18 cellular contexts compared by ENCODE assay signal in genomic region chr2:219515874-219516629, GRCh38. TPM values are rescaled to one million over a fixed set of nuclear protein-coding genes. Genes with fewer than 3 reads are reported as not detected.
A peak's percentile ranks its signal among the peaks of the same experiment; 100 is the strongest.
DNase-seq lines count a peak whose midpoint lies in the region; ATAC-seq, FAIRE-seq and TF ChIP-seq lines count a peak whose summit lies in the region.
"Had no signal": no experiment of that assay in that cellular context is flagged by ENCODE, and none has a peak within 500 bp of the region (broad histone marks: within the 10 kb centered on the region; RNA-seq: fewer than 3 reads in every experiment).

No MANE protein-coding gene starts in this region.

- intact Hi-C loops in K562 (cut with micrococcal nuclease) = no loop called here

- peak overlapping the region; percentile 98 for H3K4me2 ChIP-seq in BLaER1
- H3K4me2 ChIP-seq in K562 (ENCODE audit: insufficient read depth, low read length) = peak overlapping the region; percentile 78

- H3K9me1 ChIP-seq in K562 (ENCODE audit: control insufficient read depth, insufficient read depth, low read length) = peaks cover 3% of the 10 kb centered on the region

- TF ChIP-seq CTCF in K562 (IDR thresholded peaks at IDR 0.05 in 2 of 3, conservative IDR thresholded peaks at IDR 0.05 in 1 of 3; ENCODE audit: insufficient read depth in 2 of 3, low read depth in 1 of 3, low read length in 3 of 3) (no peak), nephron (IDR thresholded peaks at IDR 0.05; ENCODE audit: unreplicated experiment in 3 of 3) (no peak), brain microvascular endothelial cell (IDR thresholded peaks at IDR 0.05; ENCODE audit: low read depth, low read length, missing control alignments) (no peak)

- peaks cover 63 to 89% of the 10 kb centered on the region in 2 donors for H3K27me3 Mint-ChIP-seq in CD8-positive, alpha-beta memory T cell
- H3K27me3 Mint-ChIP-seq in nephron (ENCODE audit: low read depth) = peaks cover 70% of the 10 kb centered on the region

- no peak for TF ChIP-seq EP300 in K562 (IDR thresholded peaks at IDR 0.05; ENCODE audit: low read length)

- H3K36me3 Mint-ChIP-seq in CD8-positive, alpha-beta memory T cell = peaks cover 0 to 4% (median 0%) of the 10 kb centered on the region in 3 donors
- H3K36me3 Mint-ChIP-seq in nephron (ENCODE audit: low read depth) = no peaks in the 10 kb centered on the region

- H4K20me1 ChIP-seq in BLaER1 = no peaks in the 10 kb centered on the region
- H4K20me1 ChIP-seq in K562 (replicated peaks; ENCODE audit: control insufficient read depth, insufficient read depth, low read length) = no peaks in the 10 kb centered on the region

- H3K9me3 ChIP-seq in BLaER1 = no peaks in the 10 kb centered on the region
- H3K9me3 ChIP-seq in CD8-positive, alpha-beta memory T cell (ENCODE audit: low read length) = no peaks in the 10 kb centered on the region
- no peaks in the 10 kb centered on the region for H3K9me3 ChIP-seq in K562 (replicated peaks; ENCODE audit: control insufficient read depth, insufficient read depth, low read depth, low read length)
- H3K9me3 ChIP-seq: MG63 had no signal

- peaks cover 67% of the 10 kb centered on the region for H3K79me2 ChIP-seq in K562 (ENCODE audit: control insufficient read depth, insufficient read depth, low read length)

- H3K27me3 ChIP-seq in BLaER1 = peaks cover 2% of the 10 kb centered on the region; the same call in 1 of the 2 replicates
- H3K27me3 ChIP-seq in CD8-positive, alpha-beta memory T cell (ENCODE audit: insufficient read depth, low read length, poor library complexity, severe bottlenecking) = peaks cover 12% of the 10 kb centered on the region
- H3K27me3 ChIP-seq in K562 (ENCODE audit: control insufficient read depth in 2 of 2, insufficient read depth in 2 of 2, low read length in 2 of 2) = no peaks in the 10 kb centered on the region
- H3K27me3 ChIP-seq in brain microvascular endothelial cell (replicated peaks) = peaks cover 62% of the 10 kb centered on the region

- no peak for DNase-seq in CD8-positive, alpha-beta memory T cell
- DNase-seq in K562 (ENCODE audit: extremely low read depth in 1 of 4, low spot score in 3 of 4) (no peak), brain microvascular endothelial cell (no peak)
- DNase-seq in stimulated activated CD4-positive, alpha-beta T cell treated with anti-CD3 and anti-CD28 coated beads, Interleukin-2, amount 100 ng/mL, for 48 hours = no peak
- DNase-seq: Karpas-422, MG63, NCI-H1092, NCI-H146, NCI-H510A treated with DMSO at 0.1 percent for 48 hours, SHP77 treated with DMSO at 0.1 percent for 48 hours, T-helper 1 cell had no signal

- TF ChIP-seq POLR2A in K562 (conservative IDR thresholded peaks at IDR 0.05) = no peak

- H3K4me1 ChIP-seq in BLaER1 = peaks cover 85% of the 10 kb centered on the region
- H3K4me1 ChIP-seq in CD8-positive, alpha-beta memory T cell (ENCODE audit: insufficient read depth, low read length) = no peaks in the 10 kb centered on the region
- H3K4me1 ChIP-seq in K562 (replicated peaks in 1 of 2; ENCODE audit: control insufficient read depth in 2 of 2, insufficient read depth in 2 of 2, low read length in 2 of 2) = peaks cover 73 to 91% of the 10 kb centered on the region in 2 experiments

- peaks cover 9 to 26% (median 10%) of the 10 kb centered on the region in 3 donors for H3K4me1 Mint-ChIP-seq in CD8-positive, alpha-beta memory T cell
- H3K4me1 Mint-ChIP-seq in nephron = peaks cover 71% of the 10 kb centered on the region

- peak; percentile 52 for FAIRE-seq in K562 (lab: Jason Lieb, UNC)
- FAIRE-seq: H54 had no signal

- TF ChIP-seq RAD21 in K562 (CRISPR knock-in tag; conservative IDR thresholded peaks at IDR 0.05 in 1 of 2, IDR thresholded peaks at IDR 0.05 in 1 of 2) = no peak; a peak in 1 of 4 replicates

- H3K36me3 ChIP-seq in BLaER1 (no peaks in the 10 kb centered on the region), K562 (ENCODE audit: control insufficient read depth, insufficient read depth, low read length) (peaks cover 16% of the 10 kb centered on the region; the same call in 2 of the 3 replicates), brain microvascular endothelial cell (replicated peaks) (no peaks in the 10 kb centered on the region)
- H3K36me3 ChIP-seq in CD8-positive, alpha-beta memory T cell (ENCODE audit: insufficient read depth, low read length) = no peaks in the 10 kb centered on the region
- H3K36me3 ChIP-seq: MG63 had no signal

- H3K27ac ChIP-seq in BLaER1 = no peak overlapping the region
- peak overlapping the region; percentile 47 for H3K27ac ChIP-seq in CD8-positive, alpha-beta memory T cell (ENCODE audit: low read depth, low read length)
- no peak overlapping the region; the same call in 1 of the 3 replicates for H3K27ac ChIP-seq in K562 (ENCODE audit: extremely low read depth, low read depth, low read length)
- H3K27ac ChIP-seq in brain microvascular endothelial cell = no peak overlapping the region

- WGBS in K562 (ENCODE audit: insufficient coverage, low coverage, missing lambda C conversion rate) = 28% methylated on average over 10 of the region's 17 CpGs

- no peak overlapping the region for H2AFZ ChIP-seq in K562 (ENCODE audit: low read depth, low read length)

- ATAC-seq in K562 (no peak), GM18517 (IDR thresholded peaks at IDR 0.05; ENCODE audit: unreplicated experiment) (no peak)
- ATAC-seq: SK-N-SH treated with all-trans-retinoic acid at 6 μM for 48 hours had no signal

- peak overlapping the region in 1 of 8 donors; percentile 48 for H3K27ac Mint-ChIP-seq in CD8-positive, alpha-beta memory T cell
- H3K27ac Mint-ChIP-seq in nephron = no peak overlapping the region

- no peak overlapping the region for H3K4me3 Mint-ChIP-seq in CD8-positive, alpha-beta memory T cell
- peak overlapping the region in 2 of 3 experiments; percentile 1 to 47 for H3K4me3 Mint-ChIP-seq in nephron

- BruUV-seq in K562 (replicated peaks; lab: Mats Ljungman, UMichigan) = no TSS peak

- CTCF ChIA-PET in CD8-positive, alpha-beta memory T cell (lab: Charles Lee) = no interaction called here
- CTCF ChIA-PET in K562 (lab: Yijun Ruan, JAX; ENCODE audit: low intra/inter-chr PET ratio) = no interaction called here

- H3K9ac ChIP-seq in BLaER1 (no peak overlapping the region), K562 (ENCODE audit: insufficient read depth in 1 of 2, low read depth in 2 of 2, low read length in 2 of 2) (peak overlapping the region; percentile 44 to 85)

- in situ Hi-C loops in K562 (cut with MboI) = no loop called here
- in situ Hi-C loops in brain microvascular endothelial cell (cut with HindIII; ENCODE audit: low pct_ligation_motif_present, low sequenced_read_pairs) = no loop called here

- POLR2A ChIA-PET in CD8-positive, alpha-beta memory T cell (lab: Charles Lee) = no interaction called here
- POLR2A ChIA-PET in K562 (lab: Yijun Ruan, JAX) = interaction anchor here (1.4 to 3.0 kb wide), 2 partner anchors 16 to 17 kb away, joined by 4 to 20 read pairs; partner anchors contain the start of gene GMPPA

- H3K9me3 Mint-ChIP-seq in CD8-positive, alpha-beta memory T cell = peaks cover 0 to 2% (median 0%) of the 10 kb centered on the region in 5 donors
- no peaks in the 10 kb centered on the region for H3K9me3 Mint-ChIP-seq in nephron

- no peak overlapping the region for H3K4me3 ChIP-seq in BLaER1
- no peak overlapping the region for H3K4me3 ChIP-seq in CD8-positive, alpha-beta memory T cell (ENCODE audit: low read length)
- peak overlapping the region; percentile 38 for H3K4me3 ChIP-seq in K562
- H3K4me3 ChIP-seq in brain microvascular endothelial cell (ENCODE audit: low read depth, low read length) = no peak overlapping the region
- H3K4me3 ChIP-seq: MG63 had no signal

RNA-seq across cellular contexts. Expression of gene ASIC4, which starts 1.8 kb away (rescaled TPM):
- not detected for total RNA-seq in CD8-positive, alpha-beta memory T cell
- not detected for polyA plus RNA-seq in CD8-positive, alpha-beta memory T cell
- 14.4 and 30.7 TPM in 2 replicates for total RNA-seq in K562 (2011; cell fraction: chromatin; rRNA removed; ENCODE audit: low replicate concordance)
- total RNA-seq in K562 (2011; cell fraction: nucleolus; rRNA removed) = 21.7 and 26.1 TPM in 2 replicates
- total RNA-seq in K562 (2011; cell fraction: nucleoplasm; rRNA removed) = 15.1 and 18.3 TPM in 2 replicates
- total RNA-seq in K562 (2014; rRNA removed) (17.7 and 24.8 TPM in 2 replicates), K562 (2014; rRNA removed; fragmentation: Illumina TruSeq; extraction: Trizol) (2.3 and 3.8 TPM in 2 replicates), K562 (2015; rRNA removed; fragmentation: Illumina TruSeq; extraction: Trizol) (9.6 and 9.8 TPM in 2 replicates), K562 (2021) (13.5 and 14.7 TPM in 2 replicates)
- polyA plus RNA-seq in K562 (2011; rRNA removed) (2.5 and 8.6 TPM in 2 replicates), K562 (2014; fragmentation: Illumina TruSeq; extraction: Trizol) (4.8 and 5.0 TPM in 2 replicates), K562 (2014; fragmentation: Nextera tagmentation; extraction: Ambion mirVana) (under 1 TPM; 0.07 to 0.08 TPM), K562 (2014; rRNA removed) (19.0 and 19.2 TPM in 2 replicates)
- polyA plus RNA-seq in K562 (2011; cell fraction: cytosol; rRNA removed) = 4.7 and 5.7 TPM in 2 replicates
- polyA plus RNA-seq in K562 (2011; cell fraction: nucleus; rRNA removed) = 48.9 and 62.7 TPM in 2 replicates
- polyA plus RNA-seq in K562 (2012) = 15.2 and 19.8 TPM in 2 replicates
- 2.5 and 4.5 TPM in 2 replicates for polyA minus RNA-seq in K562 (2011; rRNA and poly(A)+ RNA removed)
- 2.6 and 8.5 TPM in 2 replicates for polyA minus RNA-seq in K562 (2011; cell fraction: cytosol; rRNA and poly(A)+ RNA removed)
- 13.9 and 26.5 TPM in 2 replicates for polyA minus RNA-seq in K562 (2011; cell fraction: nucleus; rRNA and poly(A)+ RNA removed)
- total RNA-seq: RPMI7951 had no signal
- polyA plus RNA-seq: AG04450 had no signal

RNA-seq across cellular contexts. Expression of gene GMPPA, which starts 17.4 kb away (rescaled TPM):
- total RNA-seq in CD8-positive, alpha-beta memory T cell = 10 to 100 TPM; 36.9 to 37.1 TPM
- 32.5 TPM for polyA plus RNA-seq in CD8-positive, alpha-beta memory T cell
- 76.3 and 182 TPM in 2 replicates for total RNA-seq in K562 (2011; cell fraction: chromatin; rRNA removed; ENCODE audit: low replicate concordance)
- total RNA-seq in K562 (2011; cell fraction: nucleolus; rRNA removed) = 113 and 116 TPM in 2 replicates
- 78.7 and 92.4 TPM in 2 replicates for total RNA-seq in K562 (2011; cell fraction: nucleoplasm; rRNA removed)
- total RNA-seq in K562 (2014; rRNA removed) (66.7 and 93.8 TPM in 2 replicates), K562 (2014; rRNA removed; fragmentation: Illumina TruSeq; extraction: Trizol) (38.5 and 47.9 TPM in 2 replicates), K562 (2015; rRNA removed; fragmentation: Illumina TruSeq; extraction: Trizol) (59.6 and 65.4 TPM in 2 replicates), K562 (2021) (69.7 and 71.3 TPM in 2 replicates)
- polyA plus RNA-seq in K562 (2011; rRNA removed) (101 and 108 TPM in 2 replicates), K562 (2014; fragmentation: Illumina TruSeq; extraction: Trizol) (82.1 and 90.5 TPM in 2 replicates), K562 (2014; fragmentation: Nextera tagmentation; extraction: Ambion mirVana) (10 to 100 TPM in 1 of 2 experiments, 1 to 10 TPM in 1; 7.0 to 24.7 TPM), K562 (2014; rRNA removed) (71.2 and 75.4 TPM in 2 replicates)
- 152 and 203 TPM in 2 replicates for polyA plus RNA-seq in K562 (2011; cell fraction: cytosol; rRNA removed)
- 219 and 235 TPM in 2 replicates for polyA plus RNA-seq in K562 (2011; cell fraction: nucleus; rRNA removed)
- polyA plus RNA-seq in K562 (2012) = 99.0 and 134 TPM in 2 replicates
- 73.2 and 103 TPM in 2 replicates for polyA minus RNA-seq in K562 (2011; rRNA and poly(A)+ RNA removed)
- 47.8 and 64.1 TPM in 2 replicates for polyA minus RNA-seq in K562 (2011; cell fraction: cytosol; rRNA and poly(A)+ RNA removed)
- 38.2 and 59.0 TPM in 2 replicates for polyA minus RNA-seq in K562 (2011; cell fraction: nucleus; rRNA and poly(A)+ RNA removed)

RNA-seq across cellular contexts. Expression of gene CHPF, which starts 27.6 kb away (rescaled TPM):
- total RNA-seq in CD8-positive, alpha-beta memory T cell = 10 to 100 TPM; 32.9 to 36.5 TPM
- polyA plus RNA-seq in CD8-positive, alpha-beta memory T cell = 8.7 TPM
- 9.1 and 46.2 TPM in 2 replicates for total RNA-seq in K562 (2011; cell fraction: chromatin; rRNA removed; ENCODE audit: low replicate concordance)
- 74.1 and 96.4 TPM in 2 replicates for total RNA-seq in K562 (2011; cell fraction: nucleolus; rRNA removed)
- total RNA-seq in K562 (2011; cell fraction: nucleoplasm; rRNA removed) = 36.0 and 36.5 TPM in 2 replicates
- total RNA-seq in K562 (2014; rRNA removed) (57.2 and 67.6 TPM in 2 replicates), K562 (2014; rRNA removed; fragmentation: Illumina TruSeq; extraction: Trizol) (1.5 and 2.0 TPM in 2 replicates), K562 (2015; rRNA removed; fragmentation: Illumina TruSeq; extraction: Trizol) (7.9 and 9.0 TPM in 2 replicates), K562 (2021) (40.1 and 41.1 TPM in 2 replicates)
- polyA plus RNA-seq in K562 (2011; rRNA removed) (9.9 and 14.8 TPM in 2 replicates), K562 (2014; fragmentation: Illumina TruSeq; extraction: Trizol) (2.6 and 11.5 TPM in 2 replicates), K562 (2014; fragmentation: Nextera tagmentation; extraction: Ambion mirVana) (under 1 TPM; 0.15 to 0.35 TPM), K562 (2014; rRNA removed) (31.8 and 32.1 TPM in 2 replicates)
- polyA plus RNA-seq in K562 (2011; cell fraction: cytosol; rRNA removed) = 22.8 and 80.8 TPM in 2 replicates
- 25.6 and 44.2 TPM in 2 replicates for polyA plus RNA-seq in K562 (2011; cell fraction: nucleus; rRNA removed)
- polyA plus RNA-seq in K562 (2012) = 22.4 and 47.7 TPM in 2 replicates
- polyA minus RNA-seq in K562 (2011; rRNA and poly(A)+ RNA removed) = 3.4 and 5.3 TPM in 2 replicates
- 25.0 and 30.2 TPM in 2 replicates for polyA minus RNA-seq in K562 (2011; cell fraction: cytosol; rRNA and poly(A)+ RNA removed)
- polyA minus RNA-seq in K562 (2011; cell fraction: nucleus; rRNA and poly(A)+ RNA removed) = 24.2 and 27.0 TPM in 2 replicates

RNA-seq across cellular contexts. Expression of gene TMEM198, which starts 27.8 kb away (rescaled TPM):
- total RNA-seq in CD8-positive, alpha-beta memory T cell = 1 to 10 TPM; 5.2 to 6.0 TPM
- polyA plus RNA-seq in CD8-positive, alpha-beta memory T cell = not detected
- 1.3 and 5.0 TPM in 2 replicates for total RNA-seq in K562 (2011; cell fraction: chromatin; rRNA removed; ENCODE audit: low replicate concordance)
- 4.3 and 6.5 TPM in 2 replicates for total RNA-seq in K562 (2011; cell fraction: nucleolus; rRNA removed)
- 3.1 and 3.4 TPM in 2 replicates for total RNA-seq in K562 (2011; cell fraction: nucleoplasm; rRNA removed)
- total RNA-seq in K562 (2014; rRNA removed) = 1.1 and 2.5 TPM in 2 replicates
- total RNA-seq in K562 (2014; rRNA removed; fragmentation: Illumina TruSeq; extraction: Trizol) = 0.38 and 0.47 TPM in 2 replicates
- total RNA-seq in K562 (2015; rRNA removed; fragmentation: Illumina TruSeq; extraction: Trizol) = 0.98 and 1.1 TPM in 2 replicates
- 2.4 and 3.8 TPM in 2 replicates for total RNA-seq in K562 (2021)
- polyA plus RNA-seq in K562 (2011; rRNA removed) = 1.1 and 2.2 TPM in 2 replicates
- polyA plus RNA-seq in K562 (2011; cell fraction: cytosol; rRNA removed) = 2.6 and 3.9 TPM in 2 replicates
- polyA plus RNA-seq in K562 (2011; cell fraction: nucleus; rRNA removed) = 19.4 and 26.1 TPM in 2 replicates
- 2.1 and 3.5 TPM in 2 replicates for polyA plus RNA-seq in K562 (2012)
- polyA plus RNA-seq in K562 (2014; fragmentation: Illumina TruSeq; extraction: Trizol) = 1.0 and 1.3 TPM in 2 replicates
- polyA plus RNA-seq in K562 (2014; fragmentation: Nextera tagmentation; extraction: Ambion mirVana) = under 1 TPM; 0.03 TPM
- polyA plus RNA-seq in K562 (2014; rRNA removed) = 2.5 and 2.7 TPM in 2 replicates
- 0.36 and 0.81 TPM in 2 replicates for polyA minus RNA-seq in K562 (2011; rRNA and poly(A)+ RNA removed)
- 0.95 and 1.0 TPM in 2 replicates for polyA minus RNA-seq in K562 (2011; cell fraction: cytosol; rRNA and poly(A)+ RNA removed)
- polyA minus RNA-seq in K562 (2011; cell fraction: nucleus; rRNA and poly(A)+ RNA removed) = 1.5 and 1.7 TPM in 2 replicates

RNA-seq across cellular contexts. Expression of gene OBSL1, which starts 55.3 kb away (rescaled TPM):
- total RNA-seq in CD8-positive, alpha-beta memory T cell = under 1 TPM; 0.48 to 0.69 TPM
- not detected for polyA plus RNA-seq in CD8-positive, alpha-beta memory T cell
- 21.4 and 68.9 TPM in 2 replicates for total RNA-seq in K562 (2011; cell fraction: chromatin; rRNA removed; ENCODE audit: low replicate concordance)
- 49.9 and 55.4 TPM in 2 replicates for total RNA-seq in K562 (2011; cell fraction: nucleolus; rRNA removed)
- 22.7 and 27.9 TPM in 2 replicates for total RNA-seq in K562 (2011; cell fraction: nucleoplasm; rRNA removed)
- total RNA-seq in K562 (2014; rRNA removed) = 14.9 and 19.2 TPM in 2 replicates
- total RNA-seq in K562 (2014; rRNA removed; fragmentation: Illumina TruSeq; extraction: Trizol) = 2.5 and 3.0 TPM in 2 replicates
- 8.6 and 9.6 TPM in 2 replicates for total RNA-seq in K562 (2015; rRNA removed; fragmentation: Illumina TruSeq; extraction: Trizol)
- total RNA-seq in K562 (2021) = 24.5 and 26.6 TPM in 2 replicates
- polyA plus RNA-seq in K562 (2011; rRNA removed) = 10.2 and 14.7 TPM in 2 replicates
- 9.2 and 21.4 TPM in 2 replicates for polyA plus RNA-seq in K562 (2011; cell fraction: cytosol; rRNA removed)
- polyA plus RNA-seq in K562 (2011; cell fraction: nucleus; rRNA removed) = 91.1 and 133 TPM in 2 replicates
- polyA plus RNA-seq in K562 (2012) = 27.0 and 40.4 TPM in 2 replicates
- polyA plus RNA-seq in K562 (2014; fragmentation: Illumina TruSeq; extraction: Trizol) = 6.8 and 12.6 TPM in 2 replicates
- 1 to 10 TPM; 1.2 to 1.9 TPM for polyA plus RNA-seq in K562 (2014; fragmentation: Nextera tagmentation; extraction: Ambion mirVana)
- 19.3 and 19.8 TPM in 2 replicates for polyA plus RNA-seq in K562 (2014; rRNA removed)
- 6.2 and 8.2 TPM in 2 replicates for polyA minus RNA-seq in K562 (2011; rRNA and poly(A)+ RNA removed)
- 14.2 and 18.7 TPM in 2 replicates for polyA minus RNA-seq in K562 (2011; cell fraction: cytosol; rRNA and poly(A)+ RNA removed)
- polyA minus RNA-seq in K562 (2011; cell fraction: nucleus; rRNA and poly(A)+ RNA removed) = 17.0 and 18.6 TPM in 2 replicates

Comparison
In these comparisons a context has a peak if more than half of its experiments do, and no peak if none do; other contexts are left out.
1. H3K4me3 Mint-ChIP-seq: peak in nephron (2 of 3); none in CD8-positive, alpha-beta memory T cell (0 of 7).